Comparison of ENCODE assay signal across 17 cellular contexts in genomic region chr20:35837577-35838195, GRCh38.
DNase-seq lines count a peak whose midpoint lies in the region; ATAC-seq and TF ChIP-seq lines count a peak whose summit lies in the region.
"Had no signal": no experiment of that assay in that cellular context is flagged by ENCODE, and none has a peak within 500 bp of the region (broad histone marks: within the 10 kb centered on the region; RNA-seq: fewer than 3 reads in every experiment).

No MANE protein-coding gene starts in this region.

- peak; percentile 70 for DNase-seq in D341Med (ENCODE audit: low spot score)
- peak; percentile 8 to 39 for DNase-seq in NCI-H446 (lab: John Stamatoyannopoulos, UW)
- no peak for DNase-seq in endodermal cell
- no peak for DNase-seq in activated CD8-positive, alpha-beta T cell treated with anti-CD3 and anti-CD28 coated beads, Interleukin-2, amount 10 ng/mL, durations not matched to agents 7 days and 5 days
- DNase-seq in hepatocyte (ENCODE audit: low spot score) = no peak
- no peak for DNase-seq in activated CD4-positive, alpha-beta T cell treated with anti-CD3 and anti-CD28 coated beads, Interleukin-2, amount 10 ng/mL, durations not matched to agents 24 days and 14 days
- no peak for DNase-seq in activated CD4-positive, alpha-beta T cell treated with anti-CD3 and anti-CD28 coated beads, Interleukin-2, amount 50 U/mL, for 48 hours
- DNase-seq: activated CD4-positive, alpha-beta T cell treated with anti-CD3 and anti-CD28 coated beads for 1 hour; cortex of kidney; DND-41; NCI-H1092; NCI-H226; OCI-M1; stimulated activated CD4-positive, alpha-beta T cell treated with anti-CD3 and anti-CD28 coated beads, Interleukin-4, amount 100 ng/mL, for 1 hour had no signal

- CTCF ChIA-PET in activated CD8-positive, alpha-beta T cell treated with anti-CD3 and anti-CD28 coated beads, Interleukin-2, amount 10 ng/mL, durations not matched to agents 7 days and 5 days (lab: Charles Lee) = no interaction called here

- intact Hi-C loops in activated CD4-positive, alpha-beta T cell treated with anti-CD3 and anti-CD28 coated beads, Interleukin-2, amount 10 ng/mL, durations not matched to agents 24 days and 14 days (cut with micrococcal nuclease) = no loop called here

- H3K4me2 ChIP-seq in hepatocyte = no peak overlapping the region

- H2AFZ ChIP-seq in hepatocyte = no peak overlapping the region

- POLR2A ChIA-PET in activated CD8-positive, alpha-beta T cell treated with anti-CD3 and anti-CD28 coated beads, Interleukin-2, amount 10 ng/mL, durations not matched to agents 7 days and 5 days (lab: Charles Lee) = no interaction called here

- 92 to 94% methylated on average over 4 to 6 of the region's 6 CpGs for WGBS in endodermal cell (ENCODE audit: insufficient coverage in 1 of 2, insufficient read length in 1 of 2), 2 experiments
- 71% methylated on average over 6 of the region's 6 CpGs for WGBS in hepatocyte (ENCODE audit: low lambda C conversion rate, missing lambda C conversion rate)

- H3K9ac ChIP-seq in endodermal cell (ENCODE audit: extremely low read depth, low read length, poor library complexity, severe bottlenecking) = no peak overlapping the region

- no peak overlapping the region for H3K4me3 ChIP-seq in endodermal cell (ENCODE audit: low read length)
- H3K4me3 ChIP-seq in neutrophil (ENCODE audit: low read depth in 1 of 2, low read length in 1 of 2) = no peak overlapping the region
- no peak overlapping the region for H3K4me3 ChIP-seq in hepatocyte

- peak overlapping the region; percentile 13 for H3K27ac ChIP-seq in endodermal cell (ENCODE audit: low read depth, low read length)
- H3K27ac ChIP-seq in neutrophil = peak overlapping the region; percentile 7
- H3K27ac ChIP-seq in hepatocyte = no peak overlapping the region

- H3K36me3 ChIP-seq in endodermal cell (ENCODE audit: control insufficient read depth, insufficient read depth, low read length) = peaks cover 18% of the 10 kb centered on the region
- H3K36me3 ChIP-seq in neutrophil = peaks cover 1% of the 10 kb centered on the region
- H3K36me3 ChIP-seq in hepatocyte (replicated peaks; ENCODE audit: insufficient read depth, low read depth) = no peaks in the 10 kb centered on the region

- TF ChIP-seq CTCF in endodermal cell (conservative IDR thresholded peaks at IDR 0.05) (no peak), neutrophil (IDR thresholded peaks at IDR 0.05) (no peak), hepatocyte (IDR thresholded peaks at IDR 0.05; ENCODE audit: poor library complexity) (no peak)

- H3K9me3 ChIP-seq in endodermal cell (ENCODE audit: control insufficient read depth, low read length) = peaks cover 10% of the 10 kb centered on the region
- H3K9me3 ChIP-seq in neutrophil = no peaks in the 10 kb centered on the region
- no peaks in the 10 kb centered on the region for H3K9me3 ChIP-seq in hepatocyte (ENCODE audit: low read depth)

- H3K9me2 ChIP-seq in hepatocyte (replicated peaks; ENCODE audit: insufficient read depth) = no peaks in the 10 kb centered on the region

- ATAC-seq in activated CD8-positive, alpha-beta T cell treated with anti-CD3 and anti-CD28 coated beads, Interleukin-2, amount 10 ng/mL, durations not matched to agents 7 days and 5 days = no peak

- H3K79me2 ChIP-seq in hepatocyte = peaks cover 11% of the 10 kb centered on the region

- no peaks in the 10 kb centered on the region for H3K4me1 Mint-ChIP-seq in endodermal cell
- peaks cover 24% of the 10 kb centered on the region for H3K4me1 Mint-ChIP-seq in activated CD8-positive, alpha-beta T cell treated with anti-CD3 and anti-CD28 coated beads, Interleukin-2, amount 10 ng/mL, durations not matched to agents 7 days and 5 days (ENCODE audit: low read depth)
- H3K4me1 Mint-ChIP-seq in activated CD4-positive, alpha-beta T cell treated with anti-CD3 and anti-CD28 coated beads, Interleukin-2, amount 10 ng/mL, durations not matched to agents 24 days and 14 days = peaks cover 24% of the 10 kb centered on the region

- H3K27ac Mint-ChIP-seq in endodermal cell = no peak overlapping the region
- H3K27ac Mint-ChIP-seq in activated CD8-positive, alpha-beta T cell treated with anti-CD3 and anti-CD28 coated beads, Interleukin-2, amount 10 ng/mL, durations not matched to agents 7 days and 5 days = no peak overlapping the region
- no peak overlapping the region for H3K27ac Mint-ChIP-seq in activated CD4-positive, alpha-beta T cell treated with anti-CD3 and anti-CD28 coated beads, Interleukin-2, amount 10 ng/mL, durations not matched to agents 24 days and 14 days
- H3K27ac Mint-ChIP-seq: B cell, progenitor cell of endocrine pancreas had no signal

- H3K4me1 ChIP-seq in endodermal cell (ENCODE audit: control insufficient read depth, insufficient read depth, low read length) = no peaks in the 10 kb centered on the region
- H3K4me1 ChIP-seq in neutrophil (ENCODE audit: control insufficient read depth in 1 of 2, insufficient read depth in 1 of 2, low read depth in 1 of 2, low read length in 1 of 2) = no peaks in the 10 kb centered on the region
- H3K4me1 ChIP-seq in hepatocyte (ENCODE audit: insufficient read depth) = no peaks in the 10 kb centered on the region

- H3K27me3 ChIP-seq in endodermal cell (ENCODE audit: control insufficient read depth, insufficient read depth, low read length, poor library complexity, severe bottlenecking) (no peaks in the 10 kb centered on the region), neutrophil (no peaks in the 10 kb centered on the region), hepatocyte (no peaks in the 10 kb centered on the region)

- peaks cover 14% of the 10 kb centered on the region for H3K9me3 Mint-ChIP-seq in endodermal cell
- peaks cover 5% of the 10 kb centered on the region for H3K9me3 Mint-ChIP-seq in activated CD8-positive, alpha-beta T cell treated with anti-CD3 and anti-CD28 coated beads, Interleukin-2, amount 10 ng/mL, durations not matched to agents 7 days and 5 days (ENCODE audit: insufficient read depth)
- H3K9me3 Mint-ChIP-seq in activated CD4-positive, alpha-beta T cell treated with anti-CD3 and anti-CD28 coated beads, Interleukin-2, amount 10 ng/mL, durations not matched to agents 24 days and 14 days = no peaks in the 10 kb centered on the region

- no peak overlapping the region for H3K4me3 Mint-ChIP-seq in endodermal cell
- no peak overlapping the region for H3K4me3 Mint-ChIP-seq in activated CD8-positive, alpha-beta T cell treated with anti-CD3 and anti-CD28 coated beads, Interleukin-2, amount 10 ng/mL, durations not matched to agents 7 days and 5 days
- H3K4me3 Mint-ChIP-seq in activated CD4-positive, alpha-beta T cell treated with anti-CD3 and anti-CD28 coated beads, Interleukin-2, amount 10 ng/mL, durations not matched to agents 24 days and 14 days = no peak overlapping the region
- H3K4me3 Mint-ChIP-seq: B cell had no signal

- H3K27me3 Mint-ChIP-seq in endodermal cell (ENCODE audit: insufficient read depth) = no peaks in the 10 kb centered on the region
- H3K27me3 Mint-ChIP-seq in activated CD8-positive, alpha-beta T cell treated with anti-CD3 and anti-CD28 coated beads, Interleukin-2, amount 10 ng/mL, durations not matched to agents 7 days and 5 days (ENCODE audit: low read depth) = no peaks in the 10 kb centered on the region
- H3K27me3 Mint-ChIP-seq in activated CD4-positive, alpha-beta T cell treated with anti-CD3 and anti-CD28 coated beads, Interleukin-2, amount 10 ng/mL, durations not matched to agents 24 days and 14 days = no peaks in the 10 kb centered on the region
- H3K27me3 Mint-ChIP-seq: B cell, progenitor cell of endocrine pancreas had no signal

- H3K36me3 Mint-ChIP-seq in endodermal cell (ENCODE audit: low read depth) = peaks cover 32% of the 10 kb centered on the region
- peaks cover 24% of the 10 kb centered on the region for H3K36me3 Mint-ChIP-seq in activated CD8-positive, alpha-beta T cell treated with anti-CD3 and anti-CD28 coated beads, Interleukin-2, amount 10 ng/mL, durations not matched to agents 7 days and 5 days (ENCODE audit: low read depth)
- peaks cover 17% of the 10 kb centered on the region for H3K36me3 Mint-ChIP-seq in activated CD4-positive, alpha-beta T cell treated with anti-CD3 and anti-CD28 coated beads, Interleukin-2, amount 10 ng/mL, durations not matched to agents 24 days and 14 days (ENCODE audit: low read depth)

- no peaks in the 10 kb centered on the region for H4K20me1 ChIP-seq in hepatocyte (ENCODE audit: insufficient read depth, poor library complexity, severe bottlenecking)

Comparison
In these comparisons a context has a peak if more than half of its experiments do, and no peak if none do; other contexts are left out.
1. DNase-seq: peak in D341Med (single experiment) and NCI-H446 (2 of 2); none in endodermal cell (single experiment), activated CD8-positive, alpha-beta T cell treated with anti-CD3 and anti-CD28 coated beads, Interleukin-2, amount 10 ng/mL, durations not matched to agents 7 days and 5 days (single experiment), hepatocyte (single experiment), activated CD4-positive, alpha-beta T cell treated with anti-CD3 and anti-CD28 coated beads, Interleukin-2, amount 10 ng/mL, durations not matched to agents 24 days and 14 days (single experiment) and activated CD4-positive, alpha-beta T cell treated with anti-CD3 and anti-CD28 coated beads, Interleukin-2, amount 50 U/mL, for 48 hours (0 of 2).